Comparison of ENCODE assay signal across 25 cellular contexts in genomic region chr3:33943277-33943676, GRCh38.
"Had no signal": no experiment of that assay in that cellular context is flagged by ENCODE, and none has a peak within 500 bp of the region (broad histone marks: within the 10 kb centered on the region; RNA-seq: fewer than 3 reads in every experiment).

No MANE protein-coding gene starts in this region.

- ATAC-seq: effector memory CD8-positive, alpha-beta T cell; esophagus mucosa; gastroesophageal sphincter; heart left ventricle; left colon; left lobe of liver; lower lobe of right lung; mucosa of descending colon had no signal

- H3K27ac Mint-ChIP-seq: effector memory CD8-positive, alpha-beta T cell; endodermal cell; immature natural killer cell; mesothelial cell of epicardium had no signal

- H3K36me3 Mint-ChIP-seq: immature natural killer cell, mesothelial cell of epicardium had no signal

- H3K4me3 ChIP-seq: coronary artery, gastroesophageal sphincter, heart left ventricle, hepatocyte, left ventricle myocardium inferior, lower lobe of right lung, mucosa of descending colon had no signal

- H2AFZ ChIP-seq: hepatocyte had no signal

- H3K4me1 ChIP-seq: gastroesophageal sphincter, lower lobe of right lung had no signal

- H3K4me1 Mint-ChIP-seq: mesothelial cell of epicardium had no signal

- H3K9me3 Mint-ChIP-seq: effector memory CD8-positive, alpha-beta T cell; endodermal cell; immature natural killer cell had no signal

- FAIRE-seq: colon, endometrium, frontal cortex, kidney had no signal

- H3K4me3 Mint-ChIP-seq: effector memory CD8-positive, alpha-beta T cell; endodermal cell; immature natural killer cell; mesothelial cell of epicardium had no signal

- H3K4me2 ChIP-seq: hepatocyte had no signal

- H3K9me3 ChIP-seq: gastroesophageal sphincter, heart left ventricle, left ventricle myocardium inferior, lower lobe of right lung, mucosa of descending colon had no signal

- H3K27me3 ChIP-seq: gastroesophageal sphincter, heart left ventricle, hepatocyte had no signal

- DNase-seq: dermis blood vessel endothelial cell; effector CD8-positive, alpha-beta T cell; effector memory CD8-positive, alpha-beta T cell; endodermal cell; erythroblast; heart left ventricle; immature natural killer cell; islet precursor cell; kidney; left colon; left ventricle myocardium inferior; lower lobe of right lung; mesenchymal stem cell; mucosa of descending colon had no signal

- H3K79me2 ChIP-seq: hepatocyte had no signal

- H3K36me3 ChIP-seq: gastroesophageal sphincter, heart left ventricle, left ventricle myocardium inferior, lower lobe of right lung had no signal

- H3K27ac ChIP-seq: coronary artery, epithelial cell of prostate, foreskin keratinocyte, gastroesophageal sphincter, heart left ventricle, hepatocyte, left ventricle myocardium inferior, lower lobe of right lung had no signal
